9 cellular contexts compared by ENCODE assay signal in the genomic region with DNA sequence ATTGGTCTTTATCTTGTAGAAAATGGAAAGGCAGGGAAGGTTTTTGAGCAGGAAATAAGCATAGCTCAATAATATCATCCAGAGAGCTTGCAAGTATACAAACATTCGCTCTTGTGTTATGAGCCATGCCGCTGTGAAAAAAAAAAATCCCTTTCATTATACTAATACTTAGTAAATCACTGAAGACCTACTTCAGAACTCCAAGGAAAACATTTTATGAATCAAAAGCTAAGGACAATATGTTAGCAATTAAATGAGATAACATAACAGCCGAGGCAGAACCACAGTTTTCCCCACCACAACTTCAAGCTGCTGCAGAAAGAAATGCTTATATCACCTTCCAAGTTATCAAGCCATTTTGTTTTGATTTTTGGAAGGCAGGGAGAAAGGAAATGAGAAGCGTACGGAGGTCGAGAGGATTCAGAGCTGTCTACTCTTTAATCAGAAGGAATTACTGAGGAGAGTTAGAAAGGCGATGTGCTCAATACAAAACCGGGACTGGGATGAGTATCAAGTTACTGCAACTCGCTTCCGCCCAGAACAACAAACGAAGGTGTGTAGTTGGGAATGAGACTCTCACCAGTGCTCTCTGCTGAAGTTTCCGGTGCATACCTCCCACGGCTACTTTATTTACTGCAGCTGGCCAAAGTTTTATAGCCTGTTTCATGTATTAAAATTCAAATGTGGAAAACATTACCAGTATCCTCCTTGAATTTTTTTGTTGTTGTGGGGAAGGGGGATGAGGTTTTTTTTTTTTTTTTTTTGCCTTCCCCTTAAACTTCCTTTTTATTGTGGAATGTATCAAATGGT.
DNase-seq lines count a peak whose midpoint lies in the region; ATAC-seq and TF ChIP-seq lines count a peak whose summit lies in the region.
"Had no signal": no experiment of that assay in that cellular context is flagged by ENCODE, and none has a peak within 500 bp of the region (broad histone marks: within the 10 kb centered on the region; RNA-seq: fewer than 3 reads in every experiment).

No MANE protein-coding gene starts in this region.

- H3K27me3 ChIP-seq in PC-3 (ENCODE audit: low read length), result no peaks in the 10 kb centered on the region
- H3K27me3 ChIP-seq in gastrocnemius medialis, result no peaks in the 10 kb centered on the region

- H3K9me2 ChIP-seq in PC-3 (replicated peaks; ENCODE audit: low read length), result no peaks in the 10 kb centered on the region

- H3K9ac ChIP-seq in PC-3 (ENCODE audit: low read length), result peak overlapping the region; percentile 44

- peak overlapping the region; percentile 62 for H2AFZ ChIP-seq in PC-3 (ENCODE audit: low read length)

- intact Hi-C loops in PC-3 (cut with micrococcal nuclease) (loop anchor here (1.0 to 10.0 kb wide), 3 partner anchors 23 to 1333 kb away; no protein-coding TSS in a partner anchor), gastrocnemius medialis (cut with DNase I; ENCODE audit: low total_unique reads) (loop anchor here (5.0 kb wide), 1 partner anchor 71 kb away; no protein-coding TSS in a partner anchor)

- H3K4me3 ChIP-seq in PC-3 (ENCODE audit: low read length), result peak overlapping the region; percentile 56
- H3K4me3 ChIP-seq in fibroblast of the aortic adventitia (ENCODE audit: low read depth, low read length), result peak overlapping the region; percentile 46
- H3K4me3 ChIP-seq in gastrocnemius medialis, result peak overlapping the region; percentile 5 to 29 (median 16)
- H3K4me3 ChIP-seq in coronary artery, result no peak overlapping the region

- no peaks in the 10 kb centered on the region for H4K20me1 ChIP-seq in PC-3 (ENCODE audit: low read length)

- no peaks in the 10 kb centered on the region for H3K79me2 ChIP-seq in PC-3 (ENCODE audit: low read length)

- DNase-seq in GM03348 (ENCODE audit: low spot score) (peak; percentile 25), PC-3 (peak; percentile 82), fibroblast of the aortic adventitia (ENCODE audit: low read depth) (peak; percentile 67), gastrocnemius medialis (no peak), OCI-M1 (lab: John Stamatoyannopoulos, UW) (no peak), coronary artery (ENCODE audit: low spot score) (no peak), NOMO-1 (lab: John Stamatoyannopoulos, UW; ENCODE audit: unreplicated experiment in 2 of 2) (no peak), 8988T (no peak)
- DNase-seq: GF-D8 had no signal

- no peaks in the 10 kb centered on the region for H3K9me3 ChIP-seq in PC-3 (ENCODE audit: low read length)
- H3K9me3 ChIP-seq in gastrocnemius medialis, result no peaks in the 10 kb centered on the region

- H3K36me3 ChIP-seq in PC-3 (ENCODE audit: low read depth, low read length), result no peaks in the 10 kb centered on the region
- H3K36me3 ChIP-seq in gastrocnemius medialis, result peaks cover 0 to 19% of the 10 kb centered on the region in 2 donors

- peak overlapping the region; percentile 86 for H3K27ac ChIP-seq in PC-3 (ENCODE audit: low read length)
- H3K27ac ChIP-seq in gastrocnemius medialis, result peak overlapping the region; percentile 48 to 72 (median 67)
- H3K27ac ChIP-seq in coronary artery, result peak overlapping the region in 1 of 2 donors; percentile 61

- TF ChIP-seq CTCF in PC-3 (conservative IDR thresholded peaks at IDR 0.05; ENCODE audit: low read depth, low read length) (no peak), fibroblast of the aortic adventitia (IDR thresholded peaks at IDR 0.05; ENCODE audit: insufficient read depth, low read length) (no peak), gastrocnemius medialis (IDR thresholded peaks at IDR 0.05 in 4 of 5, conservative IDR thresholded peaks at IDR 0.05 in 1 of 5) (no peak), coronary artery (IDR thresholded peaks at IDR 0.05) (no peak)

- H3K4me1 ChIP-seq in PC-3 (ENCODE audit: insufficient read depth, low read length) (peaks cover 47% of the 10 kb centered on the region), gastrocnemius medialis (peaks cover 35 to 41% of the 10 kb centered on the region in 2 donors)

- in situ Hi-C loops in gastrocnemius medialis (cut with MboI; ENCODE audit: low sequenced_read_pairs in 4 of 4), result no loop called here

- ATAC-seq in PC-3, result peak; percentile 87
- peak; percentile 77 to 86 for ATAC-seq in gastrocnemius medialis

- POLR2A ChIA-PET in PC-3 (lab: Charles Lee; ENCODE audit: unreplicated experiment), result no interaction called here

- H3F3A ChIP-seq in PC-3 (ENCODE audit: low read length, unreplicated experiment), result no peaks in the 10 kb centered on the region

- CTCF ChIA-PET in PC-3 (lab: Charles Lee), result interaction anchor here (0.6 to 1.6 kb wide), 2 partner anchors 17 to 72 kb away, joined by 8 to 9 read pairs; no protein-coding TSS in a partner anchor

- no peak for TF ChIP-seq POLR2A in gastrocnemius medialis (IDR thresholded peaks at IDR 0.05)

- H3K4me2 ChIP-seq in PC-3 (ENCODE audit: low read length), result peak overlapping the region; percentile 84

- TSS peak; percentile 83 for BruUV-seq in PC-3 (replicated peaks; lab: Mats Ljungman, UMichigan)

Comparison
In these comparisons a context has a peak if more than half of its experiments do, and no peak if none do; other contexts are left out.
1. DNase-seq: peak in GM03348 (single experiment), PC-3 (single experiment) and fibroblast of the aortic adventitia (single experiment); none in gastrocnemius medialis (0 of 2), OCI-M1 (single experiment), coronary artery (single experiment), NOMO-1 (0 of 2) and 8988T (single experiment).